Comparison of ENCODE assay signal across 1 cellular context in the genomic region with DNA sequence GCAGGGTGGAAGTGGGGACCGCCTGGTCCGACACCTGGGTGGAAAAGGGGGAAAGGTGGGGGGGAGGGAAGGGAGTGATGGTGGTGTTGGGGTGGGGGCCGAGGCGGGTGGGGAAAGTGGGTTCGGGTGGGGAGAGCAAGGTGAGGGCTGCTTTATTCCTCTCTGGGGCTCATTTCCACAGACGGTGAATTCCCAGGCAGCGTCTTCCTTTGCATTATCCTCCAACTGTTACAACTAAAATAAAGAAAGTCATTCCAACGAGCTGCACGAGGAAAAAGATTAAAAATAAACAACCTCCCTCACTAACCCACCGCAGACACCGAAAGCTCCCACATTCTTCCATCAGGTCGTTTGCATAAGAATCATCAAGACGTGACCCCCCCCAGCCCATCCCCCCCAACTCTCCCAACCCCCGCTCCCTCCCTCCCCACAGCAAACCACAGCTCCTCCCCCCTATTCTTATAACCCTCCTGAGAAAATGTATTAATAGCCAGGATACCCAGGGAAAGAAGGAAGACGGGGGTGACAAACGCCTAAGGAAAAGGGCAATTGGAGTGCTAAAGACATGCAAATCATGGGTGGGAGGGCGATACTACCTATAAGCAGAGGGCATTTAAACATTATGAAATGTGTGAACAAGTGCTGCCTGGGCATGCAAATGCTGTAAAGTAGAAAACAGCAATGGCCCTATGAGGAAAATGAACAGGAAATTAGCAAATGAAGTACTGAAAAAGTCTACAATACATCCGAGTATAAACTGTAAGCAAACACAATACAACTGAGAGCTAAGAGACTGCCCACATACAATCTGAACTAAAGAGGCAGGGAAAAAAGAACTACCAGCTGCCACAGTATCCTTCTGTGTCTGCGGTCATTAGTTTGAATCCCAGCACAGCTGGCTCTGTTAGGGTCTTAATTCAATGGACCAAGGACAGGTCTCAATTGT.
TF ChIP-seq lines count a peak whose summit lies in the region.

No MANE protein-coding gene starts in this region.

TF ChIP-seq in H1, 55 proteins besides CTCF, POLR2A, EP300 and RAD21 (continued from another document):
- TF ChIP-seq PHF8 (conservative IDR thresholded peaks at IDR 0.05; ENCODE audit: low read depth, low read length) (0 out of 2 replicates have a peak, but pooled peaks have one; percentile 20), POU5F1 (IDR thresholded peaks at IDR 0.05; ENCODE audit: low read depth, low read length) (no peak), SIRT6 (IDR thresholded peaks at IDR 0.05; ENCODE audit: low read length) (no peak), HDAC6 (IDR thresholded peaks at IDR 0.05; ENCODE audit: low read depth, low read length) (no peak), RFX5 (IDR thresholded peaks at IDR 0.05; ENCODE audit: borderline replicate concordance, low read depth, low read length) (no peak), GABPA (IDR thresholded peaks at IDR 0.05; ENCODE audit: borderline replicate concordance, insufficient read depth, low read length) (no peak), TBP (IDR thresholded peaks at IDR 0.05; ENCODE audit: low read depth, low read length) (no peak), KDM1A (IDR thresholded peaks at IDR 0.05; ENCODE audit: borderline replicate concordance, low read length) (no peak), TEAD4 (IDR thresholded peaks at IDR 0.05; ENCODE audit: low read depth, low read length) (peak; percentile 29; the same call in 1 of the 2 replicates), KDM5A (IDR thresholded peaks at IDR 0.05; ENCODE audit: low read length) (no peak)
